ENCODE assay signal across 8 cellular contexts in genomic region chr10:50605280-50606270, GRCh38. TPM values are rescaled to one million over a fixed set of nuclear protein-coding genes. Genes with fewer than 3 reads are reported as not detected.
DNase-seq lines count a peak whose midpoint lies in the region; ATAC-seq lines count a peak whose summit lies in the region.

No MANE protein-coding gene starts in this region.

- CTCF ChIA-PET in T-cell (lab: Charles Lee) = interaction anchor here in 1 of 2 donors (1.0 kb wide), 1 partner anchor 31 kb away, joined by 3 read pairs; no protein-coding TSS in a partner anchor

- ATAC-seq in GM19351 (IDR thresholded peaks at IDR 0.05; ENCODE audit: unreplicated experiment) (peak; percentile 84), HG03378 (IDR thresholded peaks at IDR 0.05; ENCODE audit: unreplicated experiment) (peak; percentile 89), T-cell (replicated peaks in 1 of 4) (peak in 2 of 4 experiments; percentile 34 to 41), sciatic nerve (peak; percentile 93)

- DNase-seq in Caki2 (ENCODE audit: low read depth) (peak; percentile 64), T-cell (no peak), fibroblast of the conjunctiva (ENCODE audit: low read depth) (peak; percentile 91), sciatic nerve (ENCODE audit: low spot score) (no peak), NCI-H2107 (lab: John Stamatoyannopoulos, UW) (no peak)
- no peak for DNase-seq in activated naive CD4-positive, alpha-beta T cell treated with anti-CD3 and anti-CD28 coated beads, Interleukin-2, amount 50 U/mL, for 16 hours

- in situ Hi-C loops in Caki2 (cut with HindIII; ENCODE audit: low pct_unique_long_range_greater_than_20kb, low sequenced_read_pairs) = no loop called here

- H3K27me3 Mint-ChIP-seq in T-cell = no peaks in the 10 kb centered on the region

- H3K36me3 Mint-ChIP-seq in T-cell = peaks cover 5% of the 10 kb centered on the region

- H3K27ac Mint-ChIP-seq in T-cell = peak overlapping the region; percentile 86 to 88

- H3K4me1 Mint-ChIP-seq in T-cell = peaks cover 81 to 89% (median 82%) of the 10 kb centered on the region in 3 donors

- POLR2A ChIA-PET in T-cell (lab: Charles Lee) = interaction anchor here in 1 of 2 donors (0.7 to 1.0 kb wide), 2 partner anchors 31 to 78 kb away, joined by 3 to 5 read pairs; no protein-coding TSS in a partner anchor

- no peaks in the 10 kb centered on the region for H3K9me3 Mint-ChIP-seq in T-cell

- peak overlapping the region; percentile 35 to 52 (median 47) for H3K4me3 Mint-ChIP-seq in T-cell

- intact Hi-C loops in sciatic nerve (cut with DNase I) = no loop called here

RNA-seq across cellular contexts. Expression of gene SGMS1, which starts 18.2 kb away (rescaled TPM):
- 52.0 and 54.6 TPM in 2 replicates for total RNA-seq in Caki2 (2014; rRNA removed; shearing (Covaris generic); ENCODE audit: low replicate concordance)
- total RNA-seq in T-cell = 10 to 100 TPM; 28.4 to 39.7 (median 32.6) TPM
- total RNA-seq in sciatic nerve = 54.7 TPM

Comparison
In these comparisons a context has a peak if more than half of its experiments do, and no peak if none do; other contexts are left out.
1. DNase-seq: peak in Caki2 (single experiment) and fibroblast of the conjunctiva (single experiment); none in T-cell (0 of 34), sciatic nerve (single experiment), activated naive CD4-positive, alpha-beta T cell treated with anti-CD3 and anti-CD28 coated beads, Interleukin-2, amount 50 U/mL, for 16 hours (single experiment) and NCI-H2107 (single experiment).